ENCODE assay signal across 8 cellular contexts in the genomic region with DNA sequence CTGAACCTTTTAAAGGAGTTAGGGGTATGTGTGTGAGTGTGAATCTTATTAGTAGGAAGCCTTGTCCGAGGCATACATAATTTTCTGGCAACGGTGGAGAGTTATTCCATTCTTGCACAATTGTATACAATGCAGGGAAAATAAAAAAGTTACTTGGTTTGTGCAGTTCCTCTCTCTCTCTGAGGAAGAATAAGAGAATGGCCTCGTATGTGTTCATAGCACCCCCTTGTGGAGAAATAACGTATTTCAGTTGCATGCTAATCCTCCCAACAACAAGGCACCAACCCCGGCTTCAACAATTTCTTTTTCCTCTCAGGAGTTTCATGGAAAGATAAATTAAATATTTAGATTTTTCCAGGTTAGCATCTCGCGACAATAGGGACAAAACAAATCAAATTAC. TPM values are rescaled to one million over a fixed set of nuclear protein-coding genes. Genes with fewer than 3 reads are reported as not detected.
DNase-seq lines count a peak whose midpoint lies in the region; ATAC-seq and TF ChIP-seq lines count a peak whose summit lies in the region.

No MANE protein-coding gene starts in this region.

- H3K36me3 Mint-ChIP-seq in Calu3 (ENCODE audit: insufficient read depth, unreplicated experiment): no peaks in the 10 kb centered on the region

- no peaks in the 10 kb centered on the region for H3K27me3 Mint-ChIP-seq in Calu3 (ENCODE audit: unreplicated experiment)

- no peak for TF ChIP-seq CTCF in Calu3 (IDR thresholded peaks at IDR 0.05; ENCODE audit: unreplicated experiment)

- H3K9me3 Mint-ChIP-seq in Calu3 (ENCODE audit: low read depth, unreplicated experiment): no peaks in the 10 kb centered on the region

- no peaks in the 10 kb centered on the region for H3K36me3 ChIP-seq in SJSA1

- H3K9me3 ChIP-seq in SJSA1 (replicated peaks): no peaks in the 10 kb centered on the region

- ATAC-seq in GM18519 (IDR thresholded peaks at IDR 0.05; ENCODE audit: low FRiP score, unreplicated experiment) (peak; percentile 64), HG03175 (IDR thresholded peaks at IDR 0.05; ENCODE audit: unreplicated experiment) (peak; percentile 73), GM21737 (IDR thresholded peaks at IDR 0.05; ENCODE audit: unreplicated experiment) (no peak)

- H3K4me3 Mint-ChIP-seq in Calu3 (ENCODE audit: low read depth, unreplicated experiment): no peak overlapping the region

- H3K4me1 ChIP-seq in SJSA1 (replicated peaks): peaks cover 6% of the 10 kb centered on the region

- CTCF ChIA-PET in Calu3 (lab: Charles Lee): interaction anchor here (0.5 kb wide), 1 partner anchor 267 kb away, joined by 4 read pairs; no protein-coding TSS in a partner anchor

- no peak overlapping the region for H3K27ac Mint-ChIP-seq in Calu3 (ENCODE audit: unreplicated experiment)

- intact Hi-C loops in Calu3 (cut with micrococcal nuclease; ENCODE audit: unreplicated experiment): loop anchor here (1.0 to 10.0 kb wide), 3 partner anchors 450 to 1790 kb away; no protein-coding TSS in a partner anchor

- BruUV-seq in Calu3 (replicated peaks; lab: Mats Ljungman, UMichigan): no TSS peak

- DNase-seq in Calu3: peak; percentile 46
- peak; percentile 28 to 37 for DNase-seq in SJSA1 (ENCODE audit: low read depth in 1 of 2, low spot score in 2 of 2)
- peak; percentile 39 for DNase-seq in fibroblast of the conjunctiva (ENCODE audit: low read depth)
- peak; percentile 53 for DNase-seq in pons (ENCODE audit: low spot score)
- no peak for DNase-seq in NCI-H2171 (lab: John Stamatoyannopoulos, UW)

- H3K27me3 ChIP-seq in SJSA1 (replicated peaks): no peaks in the 10 kb centered on the region

- H3K4me3 ChIP-seq in SJSA1: no peak overlapping the region

- no peak overlapping the region for H3K27ac ChIP-seq in SJSA1

- no peaks in the 10 kb centered on the region for H3K4me1 Mint-ChIP-seq in Calu3 (ENCODE audit: low read depth, unreplicated experiment)

RNA-seq across cellular contexts. Expression of a gene that starts 33.7 kb away (rescaled TPM):
- not detected in 2 replicates for total RNA-seq in Calu3 (2022)
- 5.0 and 7.0 TPM in 2 replicates for total RNA-seq in SJSA1 (2014; rRNA removed; shearing (Covaris generic))
